8 cellular contexts compared by ENCODE assay signal in genomic region chr1:96568639-96569038, GRCh38.
"Had no signal": no experiment of that assay in that cellular context is flagged by ENCODE, and none has a peak within 500 bp of the region (broad histone marks: within the 10 kb centered on the region; RNA-seq: fewer than 3 reads in every experiment).

No MANE protein-coding gene starts in this region.

- H3K27ac ChIP-seq: GM23248, HL-60 had no signal

- H3K4me3 ChIP-seq: GM23248, HAP-1 had no signal

- H3K9me3 ChIP-seq: HAP-1 had no signal

- H3K36me3 ChIP-seq: HAP-1 had no signal

- H3K9ac ChIP-seq: GM23248 had no signal

- H2AFZ ChIP-seq: GM23248 had no signal

- DNase-seq: GM23248, GOT3, H7, HFFc6 had no signal

- ATAC-seq: HCT116, HepG2 had no signal
